ENCODE assay signal across 14 cellular contexts in the genomic region with DNA sequence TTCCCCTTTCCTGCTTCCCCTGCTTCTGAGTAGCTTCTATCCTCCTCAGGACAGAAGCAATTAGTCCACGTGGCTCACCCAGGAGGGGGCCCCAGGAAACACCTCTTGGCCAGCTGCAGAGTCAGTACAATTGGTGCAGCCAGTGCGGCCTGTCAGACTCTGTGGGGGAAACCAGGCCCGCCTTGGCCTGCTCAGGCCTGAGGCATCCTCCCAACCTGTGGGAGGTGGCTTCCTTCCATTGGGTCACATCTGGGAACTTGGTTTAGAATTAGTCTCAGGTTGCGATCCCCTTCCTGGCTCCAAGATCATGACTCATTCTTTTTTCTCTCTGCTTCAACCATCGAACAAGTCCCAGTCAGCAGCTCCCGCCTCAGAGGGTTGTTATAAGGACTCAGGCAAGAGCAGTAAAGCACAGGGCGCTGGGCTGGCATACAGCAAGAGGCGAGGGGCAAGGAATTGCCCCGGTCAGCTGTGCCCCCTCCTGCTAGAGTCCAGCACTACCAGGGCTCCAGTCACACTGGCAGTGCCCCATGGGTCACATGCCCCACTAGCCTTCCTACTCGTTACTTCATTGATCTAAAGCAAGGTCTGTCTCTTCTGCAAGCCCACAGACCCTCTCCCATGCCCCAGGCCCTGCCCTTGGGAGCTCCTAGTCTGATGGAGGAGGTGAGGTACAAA. TPM values are rescaled to one million over a fixed set of nuclear protein-coding genes. Genes with fewer than 3 reads are reported as not detected.
DNase-seq lines count a peak whose midpoint lies in the region; ATAC-seq, FAIRE-seq and TF ChIP-seq lines count a peak whose summit lies in the region.
"Had no signal": no experiment of that assay in that cellular context is flagged by ENCODE, and none has a peak within 500 bp of the region (broad histone marks: within the 10 kb centered on the region; RNA-seq: fewer than 3 reads in every experiment).

No MANE protein-coding gene starts in this region.

- peaks cover 8% of the 10 kb centered on the region; the same call in 1 of the 2 replicates for H3K4me1 ChIP-seq in HUES64 (ENCODE audit: insufficient read depth, low read length)
- H3K4me1 ChIP-seq in stomach, result no peaks in the 10 kb centered on the region
- H3K4me1 ChIP-seq: Caco-2 had no signal

- no peak for FAIRE-seq in GM19239 (lab: Jason Lieb, UNC)

- intact Hi-C loops in stomach (cut with DNase I; ENCODE audit: low total_unique reads), result no loop called here

- WGBS in HUES64, result 68% methylated on average over 10 of the region's 10 CpGs
- 49 to 65% (median 56%) methylated on average over 8 to 10 of the region's 10 CpGs for WGBS in stomach, 5 donors

- H3K36me3 ChIP-seq in HUES64 (ENCODE audit: insufficient read depth, low read length) (no peaks in the 10 kb centered on the region), stomach (no peaks in the 10 kb centered on the region)
- H3K36me3 ChIP-seq: ovary had no signal

- DNase-seq in Daoy (ENCODE audit: low read depth) (peak; percentile 89), SW480 (ENCODE audit: low spot score) (peak; percentile 41), iPS-NIHi11 (ENCODE audit: low spot score) (peak; percentile 64), stomach (no peak), NCI-H774 (lab: John Stamatoyannopoulos, UW) (no peak), GM19239 (ENCODE audit: insufficient read length, low spot score) (no peak)
- DNase-seq: Caco-2; left colon; NCI-H1105 treated with DMSO at 0.1 percent for 48 hours; ovary; stimulated activated CD4-positive, alpha-beta T cell treated with anti-CD3 and anti-CD28 coated beads, Interleukin-4, amount 100 ng/mL, for 1 hour had no signal

- H3K27me3 ChIP-seq in HUES64 (ENCODE audit: insufficient read depth, low read length) (peaks cover 4% of the 10 kb centered on the region; the same call in 1 of the 2 replicates), stomach (peaks cover 0 to 34% (median 0%) of the 10 kb centered on the region in 3 donors)
- H3K27me3 ChIP-seq: ovary had no signal

- H3K4me3 Mint-ChIP-seq in stimulated activated memory B cell treated with anti-CD40 and anti-IgM and Interleukin-4, amounts not matched to agents 10 μg/mL and 1 μg/mL and 100 μg/mL, for 72 hours, result no peak overlapping the region

- no peaks in the 10 kb centered on the region for H3K9me3 Mint-ChIP-seq in stimulated activated memory B cell treated with anti-CD40 and anti-IgM and Interleukin-4, amounts not matched to agents 10 μg/mL and 1 μg/mL and 100 μg/mL, for 72 hours

- TF ChIP-seq EP300 in stomach (IDR thresholded peaks at IDR 0.05), result no peak

- H3K27ac ChIP-seq in HUES64 (ENCODE audit: low read depth, low read length) (0 out of 2 replicates have a peak overlapping the region, but pooled peaks have one; percentile 25), stomach (no peak overlapping the region)
- H3K27ac ChIP-seq: ovary had no signal

- H3K9ac ChIP-seq in HUES64 (ENCODE audit: low read depth, low read length), result no peak overlapping the region

- TF ChIP-seq POLR2A in stomach (IDR thresholded peaks at IDR 0.05), result no peak

- no peak for ATAC-seq in stimulated activated memory B cell treated with anti-CD40 and anti-IgM and Interleukin-4, amounts not matched to agents 10 μg/mL and 1 μg/mL and 100 μg/mL, for 72 hours
- ATAC-seq: left colon had no signal

- TF ChIP-seq CTCF in stomach (IDR thresholded peaks at IDR 0.05), result no peak

- no peak overlapping the region for H3K27ac Mint-ChIP-seq in stimulated activated memory B cell treated with anti-CD40 and anti-IgM and Interleukin-4, amounts not matched to agents 10 μg/mL and 1 μg/mL and 100 μg/mL, for 72 hours

- peaks cover 18% of the 10 kb centered on the region for H3K27me3 Mint-ChIP-seq in stimulated activated memory B cell treated with anti-CD40 and anti-IgM and Interleukin-4, amounts not matched to agents 10 μg/mL and 1 μg/mL and 100 μg/mL, for 72 hours

- peaks cover 23% of the 10 kb centered on the region for H3K4me1 Mint-ChIP-seq in stimulated activated memory B cell treated with anti-CD40 and anti-IgM and Interleukin-4, amounts not matched to agents 10 μg/mL and 1 μg/mL and 100 μg/mL, for 72 hours

- H3K4me3 ChIP-seq in HUES64 (ENCODE audit: low read length) (no peak overlapping the region), stomach (no peak overlapping the region)
- H3K4me3 ChIP-seq: ovary had no signal

- H3K9me3 ChIP-seq in HUES64 (ENCODE audit: insufficient read depth, low read depth, low read length) (no peaks in the 10 kb centered on the region), stomach (no peaks in the 10 kb centered on the region)
- H3K9me3 ChIP-seq: Caco-2, ovary had no signal

- no peaks in the 10 kb centered on the region for H3K36me3 Mint-ChIP-seq in stimulated activated memory B cell treated with anti-CD40 and anti-IgM and Interleukin-4, amounts not matched to agents 10 μg/mL and 1 μg/mL and 100 μg/mL, for 72 hours

RNA-seq across cellular contexts. Expression of a gene that starts 8.1 kb away (rescaled TPM):
- not detected in 2 replicates for total RNA-seq in Daoy (2014; rRNA removed; shearing (Covaris generic))
- polyA plus RNA-seq in HUES64 (2013, experiment 1 of 2), result not detected
- polyA plus RNA-seq in HUES64 (2013, experiment 2 of 2), result not detected
- under 1 TPM in 1 of 5 donors, not detected in 4; 0.18 TPM for total RNA-seq in stomach
- not detected for polyA plus RNA-seq in stomach
- total RNA-seq: Caco-2, left colon, ovary, temporal lobe had no signal
- polyA plus RNA-seq: ovary had no signal

RNA-seq across cellular contexts. Expression of a gene that starts 17.7 kb away (rescaled TPM):
- not detected in 2 replicates for total RNA-seq in Daoy (2014; rRNA removed; shearing (Covaris generic))
- not detected for polyA plus RNA-seq in HUES64 (2013, experiment 1 of 2)
- polyA plus RNA-seq in HUES64 (2013, experiment 2 of 2), result not detected
- total RNA-seq in stomach, result not detected
- not detected for polyA plus RNA-seq in stomach
- total RNA-seq: Caco-2, left colon, ovary, temporal lobe had no signal
- polyA plus RNA-seq: ovary had no signal

RNA-seq across cellular contexts. Expression of a gene that starts 34.6 kb away (rescaled TPM):
- total RNA-seq in Daoy (2014; rRNA removed; shearing (Covaris generic)), result 3.3 and 16.3 TPM in 2 replicates
- polyA plus RNA-seq in HUES64 (2013, experiment 1 of 2), result 13.5 TPM
- polyA plus RNA-seq in HUES64 (2013, experiment 2 of 2), result 14.5 TPM
- 10 to 100 TPM in 3 of 5 donors, 1 to 10 TPM in 2; 3.1 to 18.0 (median 10.5) TPM for total RNA-seq in stomach
- polyA plus RNA-seq in stomach, result 10 to 100 TPM in 1 of 3 donors, 1 to 10 TPM in 2; 3.5 to 12.5 (median 6.2) TPM

RNA-seq across cellular contexts. Expression of a gene that starts 36.3 kb away (rescaled TPM):
- 0.06 TPM in 1 of 2 replicates, not detected in the other for total RNA-seq in Daoy (2014; rRNA removed; shearing (Covaris generic))
- 0.10 TPM for polyA plus RNA-seq in HUES64 (2013, experiment 1 of 2)
- 0.13 TPM for polyA plus RNA-seq in HUES64 (2013, experiment 2 of 2)
- total RNA-seq in stomach, result not detected
- under 1 TPM in 1 of 3 donors, not detected in 2; 0.03 TPM for polyA plus RNA-seq in stomach
- total RNA-seq: Caco-2, left colon, ovary had no signal

RNA-seq across cellular contexts. Expression of a gene that starts 53.9 kb away (rescaled TPM):
- 0.06 TPM in 1 of 2 replicates, not detected in the other for total RNA-seq in Daoy (2014; rRNA removed; shearing (Covaris generic))
- polyA plus RNA-seq in HUES64 (2013, experiment 1 of 2), result not detected
- not detected for polyA plus RNA-seq in HUES64 (2013, experiment 2 of 2)
- total RNA-seq in stomach, result not detected
- polyA plus RNA-seq in stomach, result under 1 TPM in 1 of 3 donors, not detected in 2; 0.10 TPM
- total RNA-seq: left colon had no signal
- polyA plus RNA-seq: ovary had no signal

Comparison
In these comparisons a context has a peak if more than half of its experiments do, and no peak if none do; other contexts are left out.
1. DNase-seq: peak in Daoy (single experiment), SW480 (single experiment) and iPS-NIHi11 (single experiment); none in stomach (single experiment), NCI-H774 (single experiment) and GM19239 (single experiment).